In the genomic region with DNA sequence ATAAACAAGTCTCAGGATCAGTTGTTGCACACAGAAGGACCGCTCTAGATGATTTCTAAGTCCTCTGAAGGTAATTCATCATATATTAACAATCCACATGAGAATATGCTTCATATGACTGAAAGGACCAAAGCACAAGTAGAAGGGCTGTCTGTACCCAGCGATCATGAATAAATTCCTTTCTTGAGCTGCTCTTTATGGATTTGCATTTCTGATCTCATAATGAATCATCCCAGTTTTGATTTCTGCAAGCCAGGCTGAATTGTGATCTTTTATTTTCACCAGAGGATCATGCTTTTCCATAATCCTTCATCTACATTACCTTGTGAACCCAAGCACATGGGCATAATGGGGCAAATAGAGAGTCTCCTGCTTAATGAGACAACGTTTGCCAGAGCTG, we compare ENCODE assay signal across 25 cellular contexts.
DNase-seq lines count a peak whose midpoint lies in the region; ATAC-seq, FAIRE-seq and TF ChIP-seq lines count a peak whose summit lies in the region.
"Had no signal": no experiment of that assay in that cellular context is flagged by ENCODE, and none has a peak within 500 bp of the region (broad histone marks: within the 10 kb centered on the region; RNA-seq: fewer than 3 reads in every experiment).

No MANE protein-coding gene starts in this region.

- no peak for TF ChIP-seq POLR2A in H1 (IDR thresholded peaks at IDR 0.05; ENCODE audit: control extremely low read depth in 1 of 2, low read depth in 2 of 2, low read length in 2 of 2)

- H3K9me2 ChIP-seq in PC-3 (replicated peaks; ENCODE audit: low read length): no peaks in the 10 kb centered on the region

- H3K56ac ChIP-seq in H1 (replicated peaks; ENCODE audit: insufficient read length, low read depth, low read length): no peak overlapping the region

- DNase-seq in HCEC 1CT (peak; percentile 63), PC-3 (peak; percentile 49), H1 (ENCODE audit: low read depth in 1 of 2, low spot score in 2 of 2) (no peak), superior temporal gyrus (ENCODE audit: extremely low spot score) (peak; percentile 15), Right ventricle myocardium inferior (ENCODE audit: missing footprints) (no peak), coronary artery (ENCODE audit: low spot score) (no peak)
- no peak for DNase-seq in activated naive CD4-positive, alpha-beta T cell treated with anti-CD3 and anti-CD28 coated beads, Interleukin-2, amount 50 U/mL, for 16 hours
- DNase-seq: activated CD4-positive, alpha-beta T cell treated with anti-CD3 and anti-CD28 coated beads, Interleukin-2, amount 50 U/mL, for 4 hours; activated CD8-positive, alpha-beta memory T cell treated with anti-CD3 and anti-CD28 coated beads, Interleukin-2, amount 10 ng/mL, durations not matched to agents 7 days and 5 days; activated gamma-delta T cell treated with Interleukin-2 at 50 U/mL for 16 hours; activated T-cell treated with anti-CD3 and anti-CD28 coated beads, Interleukin-2, amount 50 U/mL, for 48 hours; DMS153; islet precursor cell; KG1; left ventricle myocardium superior; NCI-H2029; NCI-H526 treated with DMSO at 0.1 percent for 48 hours; pancreas; stimulated activated naive B cell treated with anti-CD40 and anti-IgM and Interleukin-4, amounts not matched to agents 10 μg/mL and 1 μg/mL and 100 μg/mL, for 72 hours; substantia nigra had no signal

- no peak overlapping the region for H3K27ac ChIP-seq in PC-3 (ENCODE audit: low read length)
- no peak overlapping the region for H3K27ac ChIP-seq in H1 (ENCODE audit: low read depth, low read length)
- H3K27ac ChIP-seq in coronary artery: no peak overlapping the region
- H3K27ac ChIP-seq: BLaER1 treated with 17β-estradiol and CSF1 and Interleukin-3, amounts not matched to agents 10 nM and 100 nM; neural progenitor cell; pancreas; skin epidermis had no signal

- peaks cover 7% of the 10 kb centered on the region for H3K4me1 ChIP-seq in PC-3 (ENCODE audit: insufficient read depth, low read length)
- H3K4me1 ChIP-seq in H1 (replicated peaks in 1 of 4; ENCODE audit: control insufficient read depth in 3 of 4, insufficient read depth in 4 of 4, low read length in 3 of 4): no peaks in the 10 kb centered on the region
- H3K4me1 ChIP-seq: BLaER1 treated with 17β-estradiol and CSF1 and Interleukin-3, amounts not matched to agents 10 nM and 100 nM; neural progenitor cell; pancreas had no signal

- no peak overlapping the region for H3K23ac ChIP-seq in H1 (ENCODE audit: insufficient read length)

- intact Hi-C loops in PC-3 (cut with micrococcal nuclease) (loop anchor here (1.0 kb wide), 1 partner anchor 47 kb away; no protein-coding TSS in a partner anchor), Right ventricle myocardium inferior (cut with DNase I) (loop anchor here (10.0 kb wide), 4 partner anchors 173 to 753 kb away; no protein-coding TSS in a partner anchor)

- no peak overlapping the region for H2AK5ac ChIP-seq in H1 (ENCODE audit: low read depth, low read length)

- no peak overlapping the region for H4K5ac ChIP-seq in H1 (ENCODE audit: insufficient read length, low read depth, low read length)

- no peak overlapping the region for H3K14ac ChIP-seq in H1 (ENCODE audit: insufficient read length)

- H3K36me3 ChIP-seq in PC-3 (ENCODE audit: low read depth, low read length): no peaks in the 10 kb centered on the region
- no peaks in the 10 kb centered on the region for H3K36me3 ChIP-seq in H1 (ENCODE audit: control insufficient read depth in 2 of 4, insufficient read depth in 4 of 4, low read length in 3 of 4)
- H3K36me3 ChIP-seq: BLaER1 treated with 17β-estradiol and CSF1 and Interleukin-3, amounts not matched to agents 10 nM and 100 nM; neural progenitor cell; pancreas had no signal

- H3K9ac ChIP-seq in PC-3 (ENCODE audit: low read length) (no peak overlapping the region), H1 (replicated peaks in 1 of 4; ENCODE audit: extremely low read depth in 1 of 4, low read depth in 3 of 4, low read length in 3 of 4) (no peak overlapping the region)
- H3K9ac ChIP-seq: BLaER1 treated with 17β-estradiol and CSF1 and Interleukin-3, amounts not matched to agents 10 nM and 100 nM; neural progenitor cell had no signal

- H3K4me3 ChIP-seq in PC-3 (ENCODE audit: low read length): no peak overlapping the region
- no peak overlapping the region for H3K4me3 ChIP-seq in H1 (ENCODE audit: extremely low read depth in 1 of 4, insufficient read depth in 2 of 4, low read depth in 3 of 4, low read length in 4 of 4)
- no peak overlapping the region for H3K4me3 ChIP-seq in coronary artery
- H3K4me3 ChIP-seq: BLaER1 treated with 17β-estradiol and CSF1 and Interleukin-3, amounts not matched to agents 10 nM and 100 nM; neural progenitor cell; pancreas; skin epidermis had no signal

- no peak overlapping the region for H2BK120ac ChIP-seq in H1 (replicated peaks; ENCODE audit: low read depth, low read length)

- H3K79me1 ChIP-seq in H1 (ENCODE audit: low read depth, low read length): no peaks in the 10 kb centered on the region

- H2BK5ac ChIP-seq in H1 (ENCODE audit: low read depth, low read length): no peak overlapping the region

- H3K4ac ChIP-seq in H1 (replicated peaks; ENCODE audit: insufficient read length, low read depth, low read length): no peak overlapping the region

- no peak overlapping the region; the same call in 1 of the 2 replicates for H3K4me2 ChIP-seq in PC-3 (ENCODE audit: low read length)
- no peak overlapping the region for H3K4me2 ChIP-seq in H1 (ENCODE audit: insufficient read depth in 1 of 2, low read depth in 2 of 2, low read length in 2 of 2)
- H3K4me2 ChIP-seq: BLaER1 treated with 17β-estradiol and CSF1 and Interleukin-3, amounts not matched to agents 10 nM and 100 nM; neural progenitor cell had no signal

- H4K20me1 ChIP-seq in PC-3 (ENCODE audit: low read length) (no peaks in the 10 kb centered on the region), H1 (replicated peaks in 1 of 2; ENCODE audit: control insufficient read depth in 1 of 2, insufficient read depth in 2 of 2, low read length in 2 of 2) (no peaks in the 10 kb centered on the region)
- H4K20me1 ChIP-seq: BLaER1 treated with 17β-estradiol and CSF1 and Interleukin-3, amounts not matched to agents 10 nM and 100 nM had no signal

- no peak for TF ChIP-seq EP300 in H1 (IDR thresholded peaks at IDR 0.05; ENCODE audit: borderline replicate concordance in 1 of 2, low read depth in 2 of 2, low read length in 2 of 2)

- no peak overlapping the region for H2BK15ac ChIP-seq in H1 (ENCODE audit: low read length)

- no peaks in the 10 kb centered on the region for H3K79me2 ChIP-seq in PC-3 (ENCODE audit: low read length)
- no peaks in the 10 kb centered on the region for H3K79me2 ChIP-seq in H1 (ENCODE audit: control insufficient read depth in 1 of 2, insufficient read depth in 2 of 2, low read length in 2 of 2)

- no peaks in the 10 kb centered on the region for H3F3A ChIP-seq in PC-3 (ENCODE audit: low read length, unreplicated experiment)

- peaks cover 3% of the 10 kb centered on the region; the same call in 1 of the 2 replicates for H3K23me2 ChIP-seq in H1 (ENCODE audit: low read depth, low read length)

- no peak overlapping the region for H3K18ac ChIP-seq in H1 (ENCODE audit: extremely low read depth, low read length)

- ATAC-seq in PC-3: peak; percentile 82
- ATAC-seq in Right ventricle myocardium inferior: no peak
- ATAC-seq: activated CD8-positive, alpha-beta memory T cell treated with anti-CD3 and anti-CD28 coated beads, Interleukin-2, amount 10 ng/mL, durations not matched to agents 7 days and 5 days; left ventricle myocardium superior; pancreas; stimulated activated naive B cell treated with anti-CD40 and anti-IgM and Interleukin-4, amounts not matched to agents 10 μg/mL and 1 μg/mL and 100 μg/mL, for 72 hours had no signal

- TF ChIP-seq RAD21 in H1 (IDR thresholded peaks at IDR 0.05 in 1 of 2, conservative IDR thresholded peaks at IDR 0.05 in 1 of 2; ENCODE audit: low read depth in 2 of 2, low read length in 2 of 2): no peak

- no peak overlapping the region for H4K8ac ChIP-seq in H1 (ENCODE audit: extremely low read depth, insufficient read depth, low read length)

- H3K27me3 ChIP-seq in PC-3 (ENCODE audit: low read length) (peaks cover 18% of the 10 kb centered on the region; the same call in 1 of the 2 replicates), H1 (replicated peaks in 1 of 4; ENCODE audit: control insufficient read depth in 3 of 4, extremely low read depth in 1 of 4, insufficient read depth in 3 of 4, low read length in 3 of 4) (no peaks in the 10 kb centered on the region)
- H3K27me3 ChIP-seq: BLaER1 treated with 17β-estradiol and CSF1 and Interleukin-3, amounts not matched to agents 10 nM and 100 nM; neural progenitor cell; pancreas had no signal

- TF ChIP-seq CTCF in PC-3 (conservative IDR thresholded peaks at IDR 0.05; ENCODE audit: low read depth, low read length): no peak
- TF ChIP-seq CTCF in H1 (IDR thresholded peaks at IDR 0.05; ENCODE audit: control extremely low read depth in 1 of 3, insufficient read depth in 1 of 3, low read depth in 1 of 3, low read length in 3 of 3): no peak
- TF ChIP-seq CTCF in coronary artery (IDR thresholded peaks at IDR 0.05): no peak

- CTCF ChIA-PET in PC-3 (lab: Charles Lee) (no interaction called here), H1 (lab: Charles Lee; ENCODE audit: partially characterized antibody) (interaction anchor here (0.6 to 1.5 kb wide), 3 partner anchors 105 to 277 kb away, joined by 3 to 4 read pairs (median 3); no protein-coding TSS in a partner anchor)

- H2AFZ ChIP-seq in PC-3 (ENCODE audit: low read length) (no peak overlapping the region), H1 (ENCODE audit: low read length) (0 out of 2 replicates have a peak overlapping the region, but pooled peaks have one; percentile 17)
- H2AFZ ChIP-seq: neural progenitor cell had no signal

- no peak overlapping the region for H2BK20ac ChIP-seq in H1 (ENCODE audit: low read length)

- no peak overlapping the region for H2BK12ac ChIP-seq in H1 (ENCODE audit: low read depth, low read length)

- POLR2A ChIA-PET in PC-3 (lab: Charles Lee; ENCODE audit: unreplicated experiment) (no interaction called here), H1 (lab: Charles Lee; ENCODE audit: partially characterized antibody) (no interaction called here)

- no peak for FAIRE-seq in H1 (lab: Jason Lieb, UNC)
- FAIRE-seq: pancreas, RCC 7860, TTC549 had no signal

- 83% methylated on average over 3 of the region's 3 CpGs; no CpG with 5 or more reads in 1 of the 2 experiments for WGBS in H1 (ENCODE audit: extremely low coverage in 1 of 2, insufficient coverage in 1 of 2, insufficient read length in 1 of 2, insufficient replicate concordance in 2 of 2, low coverage in 1 of 2, low lambda C conversion rate in 2 of 2, missing lambda C conversion rate in 1 of 2), 2 experiments

- H3K9me3 ChIP-seq in PC-3 (ENCODE audit: low read length) (no peaks in the 10 kb centered on the region), H1 (ENCODE audit: insufficient read depth in 2 of 2, low read depth in 1 of 2, low read length in 1 of 2) (no peaks in the 10 kb centered on the region)
- H3K9me3 ChIP-seq: BLaER1 treated with 17β-estradiol and CSF1 and Interleukin-3, amounts not matched to agents 10 nM and 100 nM; pancreas had no signal

- no TSS peak for BruUV-seq in PC-3 (replicated peaks; lab: Mats Ljungman, UMichigan)

- H4K91ac ChIP-seq in H1 (replicated peaks; ENCODE audit: insufficient read length, low read length): no peak overlapping the region

TF ChIP-seq in H1, 55 proteins besides CTCF, POLR2A, EP300 and RAD21 (continues in another document):
- TF ChIP-seq CBX8 (IDR thresholded peaks at IDR 0.05; ENCODE audit: borderline replicate concordance, low read depth, low read length) (no peak), KDM4A (IDR thresholded peaks at IDR 0.05; ENCODE audit: low read depth, low read length, severe bottlenecking) (no peak)

Comparison
In these comparisons a context has a peak if more than half of its experiments do, and no peak if none do; other contexts are left out.
1. DNase-seq: peak in HCEC 1CT (single experiment), PC-3 (single experiment) and superior temporal gyrus (single experiment); none in H1 (0 of 2), Right ventricle myocardium inferior (single experiment), activated naive CD4-positive, alpha-beta T cell treated with anti-CD3 and anti-CD28 coated beads, Interleukin-2, amount 50 U/mL, for 16 hours (single experiment) and coronary artery (single experiment).